Comparison of ENCODE assay signal across 10 cellular contexts in the genomic region with DNA sequence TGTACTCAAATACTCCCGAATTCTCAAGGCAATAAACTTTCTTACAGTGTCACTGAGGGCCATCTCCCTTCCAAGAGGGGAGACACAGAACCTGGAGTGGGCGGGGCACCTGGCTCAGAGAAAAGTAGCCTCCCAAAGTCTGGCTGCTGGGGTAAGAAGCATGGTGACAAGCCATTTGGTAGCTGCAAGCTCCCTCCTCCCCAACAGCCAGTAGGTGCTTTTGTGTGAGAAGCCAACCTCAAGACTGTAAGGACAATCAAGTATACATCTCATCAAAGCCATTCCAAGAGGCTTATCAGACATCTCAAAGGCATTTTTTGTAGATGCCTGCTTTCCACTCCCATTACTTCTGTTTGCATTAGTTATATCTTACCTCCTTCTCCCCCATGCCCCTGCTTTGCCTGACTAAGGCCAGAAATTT. TPM values are rescaled to one million over a fixed set of nuclear protein-coding genes. Genes with fewer than 3 reads are reported as not detected.
A peak's percentile ranks its signal among the peaks of the same experiment; 100 is the strongest.
DNase-seq lines count a peak whose midpoint lies in the region; ATAC-seq and TF ChIP-seq lines count a peak whose summit lies in the region.
"Had no signal": no experiment of that assay in that cellular context is flagged by ENCODE, and none has a peak within 500 bp of the region (broad histone marks: within the 10 kb centered on the region; RNA-seq: fewer than 3 reads in every experiment).

No MANE protein-coding gene starts in this region.

- in situ Hi-C loops in GM13976 (cut with MboI; ENCODE audit: low sequenced_read_pairs, unreplicated experiment) = no loop called here

- POLR2A ChIA-PET in PC-9 (lab: Charles Lee; ENCODE audit: unreplicated experiment) = interaction anchor here (0.5 to 0.7 kb wide), 4 partner anchors 12 to 117 kb away, joined by 4 to 9 read pairs (median 5); no protein-coding TSS in a partner anchor

- H3K4me1 ChIP-seq in PC-9 (replicated peaks; ENCODE audit: insufficient read depth) (peaks cover 28% of the 10 kb centered on the region), muscle layer of colon (ENCODE audit: insufficient read depth, low read length) (peaks cover 38% of the 10 kb centered on the region), urinary bladder (ENCODE audit: insufficient read depth) (peaks cover 1% of the 10 kb centered on the region)

- peak in 1 of 2 experiments; percentile 63 for DNase-seq in PC-9
- DNase-seq in endothelial cell (ENCODE audit: low spot score) = no peak
- no peak for DNase-seq in GM13976 (ENCODE audit: low spot score)
- DNase-seq in NCI-H128 (lab: John Stamatoyannopoulos, UW; ENCODE audit: unreplicated experiment) = no peak
- DNase-seq: activated naive CD4-positive, alpha-beta T cell; NCI-H2029 had no signal

- H3K79me2 ChIP-seq in PC-9 (ENCODE audit: low read depth) = no peaks in the 10 kb centered on the region

- peak overlapping the region; percentile 88 for H3K4me2 ChIP-seq in PC-9

- H3K9me3 Mint-ChIP-seq in endothelial cell (ENCODE audit: unreplicated experiment) = no peaks in the 10 kb centered on the region

- H3K27ac ChIP-seq in PC-9 (no peak overlapping the region), muscle layer of colon (ENCODE audit: low read depth, low read length) (peak overlapping the region; percentile 60), urinary bladder (ENCODE audit: low read depth) (no peak overlapping the region)

- H3K4me1 Mint-ChIP-seq in endothelial cell (ENCODE audit: unreplicated experiment) = peaks cover 58% of the 10 kb centered on the region

- CTCF ChIA-PET in PC-9 (lab: Charles Lee) = interaction anchor here (0.5 to 2.5 kb wide), 5 partner anchors 9 to 124 kb away, joined by 4 to 19 read pairs (median 8); no protein-coding TSS in a partner anchor

- H3K27ac Mint-ChIP-seq in endothelial cell (ENCODE audit: unreplicated experiment) = peak overlapping the region; percentile 97

- H3K27me3 ChIP-seq in PC-9 (ENCODE audit: insufficient read depth, low read depth) = no peaks in the 10 kb centered on the region
- H3K27me3 ChIP-seq in muscle layer of colon (ENCODE audit: control insufficient read depth in 1 of 2, insufficient read depth in 2 of 2, low read length in 2 of 2) = no peaks in the 10 kb centered on the region

- H3K36me3 Mint-ChIP-seq in endothelial cell (ENCODE audit: low read depth, unreplicated experiment) = peaks cover 9% of the 10 kb centered on the region

- WGBS in urinary bladder = 54% methylated on average over 2 of the region's 2 CpGs

- no peak overlapping the region for H2AFZ ChIP-seq in PC-9

- TF ChIP-seq CTCF in PC-9 (conservative IDR thresholded peaks at IDR 0.05) = no peak
- no peak for TF ChIP-seq CTCF in endothelial cell (IDR thresholded peaks at IDR 0.05; ENCODE audit: unreplicated experiment)
- no peak for TF ChIP-seq CTCF in GM13976 (IDR thresholded peaks at IDR 0.05; ENCODE audit: borderline replicate concordance, control extremely low read depth, extremely low read depth, insufficient read depth, missing control alignments)

- H3K9me3 ChIP-seq in PC-9 (ENCODE audit: insufficient read depth, low read depth) = no peaks in the 10 kb centered on the region
- no peaks in the 10 kb centered on the region for H3K9me3 ChIP-seq in muscle layer of colon (ENCODE audit: low read length)

- H3K9ac ChIP-seq in muscle layer of colon (ENCODE audit: low read length) = peak overlapping the region; percentile 85

- peaks cover 8% of the 10 kb centered on the region for H3K27me3 Mint-ChIP-seq in endothelial cell (ENCODE audit: unreplicated experiment)

- no peaks in the 10 kb centered on the region for H3K9me2 ChIP-seq in PC-9 (ENCODE audit: insufficient read depth)

- no peak for ATAC-seq in HG03571 (IDR thresholded peaks at IDR 0.05; ENCODE audit: unreplicated experiment)

- H4K20me1 ChIP-seq in PC-9 (ENCODE audit: insufficient read depth) = no peaks in the 10 kb centered on the region

- BruUV-seq in PC-9 (replicated peaks; lab: Mats Ljungman, UMichigan) = no TSS peak

- peak overlapping the region; percentile 99 for H3K4me3 Mint-ChIP-seq in endothelial cell (ENCODE audit: unreplicated experiment)

- H3F3A ChIP-seq in PC-9 (ENCODE audit: insufficient read depth, low read depth) = peaks cover 18% of the 10 kb centered on the region

- intact Hi-C loops in PC-9 (cut with micrococcal nuclease; ENCODE audit: unreplicated experiment) = loop anchor here (5.0 kb wide), 1 partner anchor 206 kb away; a partner anchor contains a TSS

- H3K36me3 ChIP-seq in PC-9 (ENCODE audit: low read depth) (no peaks in the 10 kb centered on the region), muscle layer of colon (ENCODE audit: insufficient read depth, low read length) (peaks cover 4% of the 10 kb centered on the region), urinary bladder (ENCODE audit: insufficient read depth) (no peaks in the 10 kb centered on the region)

- H3K4me3 ChIP-seq in PC-9 (peak overlapping the region; percentile 72; the same call in 1 of the 2 replicates), muscle layer of colon (ENCODE audit: low read depth in 1 of 2, low read length in 2 of 2) (peak overlapping the region; percentile 79 to 84), urinary bladder (ENCODE audit: low read depth, low read length) (peak overlapping the region; percentile 64)

RNA-seq across cellular contexts. Expression of a gene that starts 1.4 kb away (rescaled TPM):
- 21.0 and 25.8 TPM in 2 replicates for total RNA-seq in PC-9 (2021)
- total RNA-seq in endothelial cell (ENCODE audit: unreplicated experiment) = 70.7 TPM
- total RNA-seq in urinary bladder = 167 TPM
- polyA plus RNA-seq in urinary bladder = 21.4 TPM
- total RNA-seq: T-helper 1 cell treated with Interleukin-12 subunit alpha and Interleukin-12 subunit beta and Interleukin-4 antibody, amounts not matched to agents 30 ng/mL and 1 ng/mL, for 36 hours had no signal

RNA-seq across cellular contexts. Expression of a gene that starts 59.0 kb away (rescaled TPM):
- total RNA-seq in PC-9 (2021) (not detected in 2 replicates), endothelial cell (ENCODE audit: unreplicated experiment) (not detected), urinary bladder (not detected)
- polyA plus RNA-seq in urinary bladder = 0.47 TPM
- total RNA-seq: T-helper 1 cell treated with Interleukin-12 subunit alpha and Interleukin-12 subunit beta and Interleukin-4 antibody, amounts not matched to agents 30 ng/mL and 1 ng/mL, for 36 hours had no signal
